ENCODE assay signal across 8 cellular contexts in the genomic region with DNA sequence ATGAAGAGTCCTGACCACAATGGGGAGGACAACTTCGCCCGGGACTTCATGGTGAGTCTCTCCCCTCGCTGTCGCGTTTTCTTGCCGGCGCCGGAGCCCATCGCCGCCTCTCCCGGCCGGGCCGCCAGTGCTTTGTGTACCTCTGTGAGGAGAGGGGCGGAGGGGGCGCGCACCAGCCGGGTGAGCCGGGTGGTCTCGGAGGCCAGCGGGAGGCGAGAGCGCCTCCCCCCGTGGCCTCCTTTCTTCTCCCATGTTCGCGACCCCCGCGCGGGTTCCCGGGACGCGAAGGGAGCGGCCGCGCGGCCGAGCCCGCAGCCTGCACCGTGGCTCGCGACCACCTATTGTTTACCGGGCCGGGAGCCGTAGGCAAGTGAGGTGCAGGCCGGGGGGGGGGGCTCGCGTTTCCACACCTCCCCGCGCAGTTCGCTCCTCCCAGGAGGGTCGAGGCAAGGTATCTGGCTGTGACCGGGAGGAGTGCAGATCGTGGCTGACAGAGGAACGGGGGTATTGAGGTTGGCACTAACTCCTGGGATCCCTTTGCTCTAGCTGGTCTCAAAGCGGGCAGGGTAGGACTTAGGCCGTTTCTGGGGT. TPM values are rescaled to one million over a fixed set of nuclear protein-coding genes. Genes with fewer than 3 reads are reported as not detected.
DNase-seq lines count a peak whose midpoint lies in the region; ATAC-seq and TF ChIP-seq lines count a peak whose summit lies in the region.

No MANE protein-coding gene starts in this region.

- no peaks in the 10 kb centered on the region for H3K9me3 ChIP-seq in CD8-positive, alpha-beta memory T cell (ENCODE audit: low read length)
- no peaks in the 10 kb centered on the region for H3K9me3 ChIP-seq in left lung

- H3K27ac ChIP-seq in CD8-positive, alpha-beta memory T cell (ENCODE audit: low read depth, low read length) = peak overlapping the region; percentile 75
- H3K27ac ChIP-seq in cingulate gyrus (ENCODE audit: low read depth, low read length) (peak overlapping the region; percentile 75), left lung (peak overlapping the region; percentile 97 to 99)

- peak overlapping the region; percentile 84 for H3K4me3 ChIP-seq in CD8-positive, alpha-beta memory T cell (ENCODE audit: low read length)
- H3K4me3 ChIP-seq in left lung = peak overlapping the region; percentile 91 to 99

- peaks cover 0 to 8% (median 0%) of the 10 kb centered on the region in 3 donors for H3K36me3 Mint-ChIP-seq in CD8-positive, alpha-beta memory T cell
- H3K36me3 Mint-ChIP-seq in activated CD4-positive, alpha-beta T cell treated with anti-CD3 and anti-CD28 coated beads for 36 hours (ENCODE audit: low read depth) = no peaks in the 10 kb centered on the region

- H3K9me3 Mint-ChIP-seq in CD8-positive, alpha-beta memory T cell = no peaks in the 10 kb centered on the region
- H3K9me3 Mint-ChIP-seq in activated CD4-positive, alpha-beta T cell treated with anti-CD3 and anti-CD28 coated beads for 36 hours (ENCODE audit: low read depth) = no peaks in the 10 kb centered on the region

- intact Hi-C loops in activated CD4-positive, alpha-beta T cell treated with anti-CD3 and anti-CD28 coated beads for 36 hours (cut with DNase I, micrococcal nuclease) = loop anchor here (1.0 to 5.0 kb wide), 10 partner anchors 120 to 415 kb away; a partner anchor contains a TSS
- intact Hi-C loops in left lung (cut with DNase I) = no loop called here

- peak overlapping the region; percentile 89 to 99 (median 91) for H3K4me3 Mint-ChIP-seq in CD8-positive, alpha-beta memory T cell
- H3K4me3 Mint-ChIP-seq in activated CD4-positive, alpha-beta T cell treated with anti-CD3 and anti-CD28 coated beads for 36 hours = peak overlapping the region; percentile 95

- peaks cover under 1% of the 10 kb centered on the region for H3K4me1 ChIP-seq in CD8-positive, alpha-beta memory T cell (ENCODE audit: insufficient read depth, low read length)
- H3K4me1 ChIP-seq in left lung = peaks cover 25 to 46% of the 10 kb centered on the region in 2 donors

- H3K27me3 ChIP-seq in CD8-positive, alpha-beta memory T cell (ENCODE audit: insufficient read depth, low read length, poor library complexity, severe bottlenecking) = no peaks in the 10 kb centered on the region
- no peaks in the 10 kb centered on the region for H3K27me3 ChIP-seq in left lung

- no peak for TF ChIP-seq CTCF in left lung (IDR thresholded peaks at IDR 0.05)

- no peaks in the 10 kb centered on the region for H3K36me3 ChIP-seq in CD8-positive, alpha-beta memory T cell (ENCODE audit: insufficient read depth, low read length)
- no peaks in the 10 kb centered on the region for H3K36me3 ChIP-seq in left lung

- ATAC-seq in GM21723 (IDR thresholded peaks at IDR 0.05; ENCODE audit: unreplicated experiment) (peak; percentile 30), left lung (peak; percentile 30), HG03108 (IDR thresholded peaks at IDR 0.05; ENCODE audit: unreplicated experiment) (no peak)
- peak; percentile 7 for ATAC-seq in activated CD4-positive, alpha-beta T cell treated with anti-CD3 and anti-CD28 coated beads for 36 hours

- peaks cover 24 to 41% (median 31%) of the 10 kb centered on the region in 3 donors for H3K4me1 Mint-ChIP-seq in CD8-positive, alpha-beta memory T cell
- H3K4me1 Mint-ChIP-seq in activated CD4-positive, alpha-beta T cell treated with anti-CD3 and anti-CD28 coated beads for 36 hours = peaks cover 18% of the 10 kb centered on the region

- peak overlapping the region; percentile 45 to 93 (median 80) for H3K27ac Mint-ChIP-seq in CD8-positive, alpha-beta memory T cell
- H3K27ac Mint-ChIP-seq in activated CD4-positive, alpha-beta T cell treated with anti-CD3 and anti-CD28 coated beads for 36 hours = peak overlapping the region; percentile 47

- POLR2A ChIA-PET in CD8-positive, alpha-beta memory T cell (lab: Charles Lee) = no interaction called here
- POLR2A ChIA-PET in activated CD4-positive, alpha-beta T cell treated with anti-CD3 and anti-CD28 coated beads for 36 hours (lab: Charles Lee) = interaction anchor here (0.5 kb wide), 1 partner anchor 35 kb away, joined by 4 read pairs; no protein-coding TSS in a partner anchor

- CTCF ChIA-PET in CD8-positive, alpha-beta memory T cell (lab: Charles Lee) = no interaction called here
- CTCF ChIA-PET in activated CD4-positive, alpha-beta T cell treated with anti-CD3 and anti-CD28 coated beads for 36 hours (lab: Charles Lee) = no interaction called here

- peak; percentile 9 to 53 (median 12) for DNase-seq in CD8-positive, alpha-beta memory T cell
- DNase-seq in NCI-H1092 treated with DMSO at 0.1 percent for 48 hours (lab: John Stamatoyannopoulos, UW) (peak; percentile 77), left lung (peak; percentile 50 to 88)
- DNase-seq in activated CD4-positive, alpha-beta T cell treated with anti-CD3 and anti-CD28 coated beads for 36 hours = peak; percentile 62
- peak in 2 of 3 experiments; percentile 6 to 18 for DNase-seq in stimulated activated CD4-positive, alpha-beta T cell treated with anti-CD3 and anti-CD28 coated beads, TNF-alpha, amount 100 ng/mL, for 4 hours (ENCODE audit: low read depth in 3 of 3)

- H3K27me3 Mint-ChIP-seq in CD8-positive, alpha-beta memory T cell = no peaks in the 10 kb centered on the region
- no peaks in the 10 kb centered on the region for H3K27me3 Mint-ChIP-seq in activated CD4-positive, alpha-beta T cell treated with anti-CD3 and anti-CD28 coated beads for 36 hours

RNA-seq across cellular contexts. Expression of a gene that starts 0.6 kb away (rescaled TPM):
- total RNA-seq in CD8-positive, alpha-beta memory T cell = 10 to 100 TPM; 11.3 to 12.5 TPM
- 4.8 TPM for polyA plus RNA-seq in CD8-positive, alpha-beta memory T cell
- 10 to 100 TPM in 1 of 2 experiments, 1 to 10 TPM in 1; 8.5 to 12.0 TPM for total RNA-seq in activated CD4-positive, alpha-beta T cell treated with anti-CD3 and anti-CD28 coated beads for 36 hours
- 100 to 1,000 TPM; 119 to 138 TPM for total RNA-seq in left lung

Comparison
In these comparisons a context has a peak if more than half of its experiments do, and no peak if none do; other contexts are left out.
1. DNase-seq: peak in every context shown above with its lines; median percentile 77 in NCI-H1092 treated with DMSO at 0.1 percent for 48 hours; 69 in left lung; 62 in activated CD4-positive, alpha-beta T cell treated with anti-CD3 and anti-CD28 coated beads for 36 hours; 12 in CD8-positive, alpha-beta memory T cell; 12 in stimulated activated CD4-positive, alpha-beta T cell treated with anti-CD3 and anti-CD28 coated beads, TNF-alpha, amount 100 ng/mL, for 4 hours.
2. RNA of a gene that starts 0.6 kb away (total RNA-seq): 119 to 138 TPM in left lung; 11.3 to 12.5 TPM in CD8-positive, alpha-beta memory T cell and 8.5 to 12.0 TPM in activated CD4-positive, alpha-beta T cell treated with anti-CD3 and anti-CD28 coated beads for 36 hours; every median in the first group is over 4 times any median in the second.
3. intact Hi-C loops: an anchor here in activated CD4-positive, alpha-beta T cell treated with anti-CD3 and anti-CD28 coated beads for 36 hours (1.0 to 5.0 kb wide); none called in left lung.
4. Peak in every context shown above with its lines, with median percentiles within 50 percentile points of each other: H3K27ac ChIP-seq.